ENCODE assay signal across 1 cellular context in genomic region chr12:22333186-22333745, GRCh38.
TF ChIP-seq lines count a peak whose summit lies in the region.

No MANE protein-coding gene starts in this region.

TF ChIP-seq in H1, 55 proteins besides CTCF, POLR2A, EP300 and RAD21 (continued from another document):
- TF ChIP-seq USF2 (IDR thresholded peaks at IDR 0.05; ENCODE audit: low read length) (no peak), NANOG (IDR thresholded peaks at IDR 0.05; ENCODE audit: insufficient read depth, low read depth, low read length, poor library complexity, severe bottlenecking) (no peak), TCF12 (IDR thresholded peaks at IDR 0.05; ENCODE audit: low read depth, low read length) (no peak), CREB1 (IDR thresholded peaks at IDR 0.05) (no peak), SAP30 (IDR thresholded peaks at IDR 0.05; ENCODE audit: insufficient read depth, insufficient replicate concordance, low read length) (no peak), HDAC6 (IDR thresholded peaks at IDR 0.05; ENCODE audit: low read depth, low read length) (no peak), SUZ12 (IDR thresholded peaks at IDR 0.05; ENCODE audit: low read length) (no peak)
